ENCODE assay signal across 17 cellular contexts in the genomic region with DNA sequence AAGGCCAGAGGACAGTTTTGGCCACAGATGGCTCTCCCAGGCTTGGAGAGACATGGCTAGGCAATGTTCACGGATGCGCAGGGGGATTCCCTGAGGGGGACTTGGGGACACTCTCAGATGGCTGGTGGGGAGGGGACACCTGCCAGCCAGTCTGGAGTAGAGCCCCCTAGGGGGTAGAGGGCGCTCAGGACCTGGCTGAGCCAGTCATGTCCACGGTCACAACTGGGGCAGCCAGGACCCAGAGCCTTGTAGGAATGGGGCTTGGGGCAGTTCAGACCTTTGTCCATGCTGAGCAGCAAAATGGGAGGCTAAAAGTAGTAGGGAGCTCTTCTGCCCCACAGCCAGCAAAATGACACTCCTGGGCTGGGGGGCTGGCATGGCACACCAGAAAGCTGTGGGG. TPM values are rescaled to one million over a fixed set of nuclear protein-coding genes. Genes with fewer than 3 reads are reported as not detected.
DNase-seq lines count a peak whose midpoint lies in the region; ATAC-seq and TF ChIP-seq lines count a peak whose summit lies in the region.
"Had no signal": no experiment of that assay in that cellular context is flagged by ENCODE, and none has a peak within 500 bp of the region (broad histone marks: within the 10 kb centered on the region; RNA-seq: fewer than 3 reads in every experiment).

No MANE protein-coding gene starts in this region.

- TF ChIP-seq CTCF in brain (conservative IDR thresholded peaks at IDR 0.05), result no peak
- TF ChIP-seq CTCF in thoracic aorta (IDR thresholded peaks at IDR 0.05), result no peak

- DNase-seq in thoracic aorta (ENCODE audit: low spot score) (no peak), SKM-1 treated with dmso at 0.1 percent for 144 hours (lab: John Stamatoyannopoulos, UW; ENCODE audit: unreplicated experiment) (no peak), posterior cingulate gyrus (no peak)
- no peak for DNase-seq in stimulated activated naive B cell treated with anti-CD40 and anti-IgM and Interleukin-4, amounts not matched to agents 10 μg/mL and 1 μg/mL and 100 μg/mL, for 72 hours
- DNase-seq: activated naive CD4-positive, alpha-beta T cell treated with anti-CD3 and anti-CD28 coated beads, Interleukin-2, amount 50 U/mL, for 16 hours; CD8-positive, alpha-beta T cell; GF-D8; psoas muscle; stimulated activated CD4-positive, alpha-beta T cell treated with anti-CD3 and anti-CD28 coated beads, Interleukin-4, amount 100 ng/mL, for 24 hours had no signal

- H3K4me1 ChIP-seq in HUES48 (ENCODE audit: control insufficient read depth, insufficient read depth, low read length) (peaks cover 37% of the 10 kb centered on the region), muscle layer of colon (ENCODE audit: insufficient read depth, low read length) (peaks cover 25% of the 10 kb centered on the region), thoracic aorta (ENCODE audit: control insufficient read depth in 1 of 2, low read depth in 2 of 2) (peaks cover 32 to 83% of the 10 kb centered on the region in 2 donors)

- no peaks in the 10 kb centered on the region for H3K9me3 ChIP-seq in HUES48 (ENCODE audit: control insufficient read depth, insufficient read depth, low read length)
- H3K9me3 ChIP-seq in muscle layer of colon (ENCODE audit: low read length), result no peaks in the 10 kb centered on the region
- no peaks in the 10 kb centered on the region for H3K9me3 ChIP-seq in thoracic aorta
- H3K9me3 ChIP-seq: HAP-1, psoas muscle had no signal

- H3K27ac ChIP-seq in HUES48 (ENCODE audit: low read depth, low read length) (peak overlapping the region; percentile 71), muscle layer of colon (ENCODE audit: low read depth, low read length) (no peak overlapping the region), thoracic aorta (peak overlapping the region; percentile 96 to 98)
- H3K27ac ChIP-seq: psoas muscle, SK-N-MC had no signal

- intact Hi-C loops in posterior cingulate gyrus (cut with DNase I), result no loop called here

- no peak overlapping the region for H3K4me3 ChIP-seq in HUES48 (ENCODE audit: low read depth, low read length)
- no peak overlapping the region for H3K4me3 ChIP-seq in muscle layer of colon (ENCODE audit: low read depth in 1 of 2, low read length in 2 of 2)
- H3K4me3 ChIP-seq in thoracic aorta, result peak overlapping the region; percentile 76
- H3K4me3 ChIP-seq: HAP-1, SK-N-MC had no signal

- peaks cover 6% of the 10 kb centered on the region for H3K27me3 Mint-ChIP-seq in brain
- peaks cover 44 to 63% of the 10 kb centered on the region in 2 donors for H3K27me3 Mint-ChIP-seq in stimulated activated naive B cell treated with anti-CD40 and anti-IgM and Interleukin-4, amounts not matched to agents 10 μg/mL and 1 μg/mL and 100 μg/mL, for 72 hours

- ATAC-seq in thoracic aorta (ENCODE audit: insufficient number of reproducible peaks, low FRiP score, low read depth), result no peak
- no peak for ATAC-seq in stimulated activated naive B cell treated with anti-CD40 and anti-IgM and Interleukin-4, amounts not matched to agents 10 μg/mL and 1 μg/mL and 100 μg/mL, for 72 hours (replicated peaks)
- ATAC-seq: CD8-positive, alpha-beta T cell; psoas muscle; stimulated activated effector memory CD8-positive, alpha-beta T cell treated with anti-CD3 and anti-CD28 coated beads, Interleukin-12 subunit alpha, Interleukin-12 subunit beta, amount 100 ng/mL, for 72 hours; WTC11 had no signal

- peak overlapping the region; percentile 49 to 98 (median 89) for H3K4me3 Mint-ChIP-seq in brain
- H3K4me3 Mint-ChIP-seq in stimulated activated naive B cell treated with anti-CD40 and anti-IgM and Interleukin-4, amounts not matched to agents 10 μg/mL and 1 μg/mL and 100 μg/mL, for 72 hours, result no peak overlapping the region
- H3K4me3 Mint-ChIP-seq: CD8-positive, alpha-beta T cell; stimulated activated effector memory CD8-positive, alpha-beta T cell treated with anti-CD3 and anti-CD28 coated beads, Interleukin-12 subunit alpha, Interleukin-12 subunit beta, amount 100 ng/mL, for 72 hours; WTC11 had no signal

- H3K9ac ChIP-seq in HUES48 (ENCODE audit: low read depth, low read length), result no peak overlapping the region
- peak overlapping the region; percentile 27 for H3K9ac ChIP-seq in muscle layer of colon (ENCODE audit: low read length)

- peaks cover 79% of the 10 kb centered on the region for H3K4me1 Mint-ChIP-seq in brain
- H3K4me1 Mint-ChIP-seq in stimulated activated naive B cell treated with anti-CD40 and anti-IgM and Interleukin-4, amounts not matched to agents 10 μg/mL and 1 μg/mL and 100 μg/mL, for 72 hours, result peaks cover 2 to 11% of the 10 kb centered on the region in 2 donors

- H3K27ac Mint-ChIP-seq in brain, result peak overlapping the region; percentile 87 to 98 (median 96)
- H3K27ac Mint-ChIP-seq in stimulated activated naive B cell treated with anti-CD40 and anti-IgM and Interleukin-4, amounts not matched to agents 10 μg/mL and 1 μg/mL and 100 μg/mL, for 72 hours, result no peak overlapping the region
- H3K27ac Mint-ChIP-seq: CD8-positive, alpha-beta T cell; stimulated activated effector memory CD8-positive, alpha-beta T cell treated with anti-CD3 and anti-CD28 coated beads, Interleukin-12 subunit alpha, Interleukin-12 subunit beta, amount 100 ng/mL, for 72 hours; WTC11 had no signal

- no peaks in the 10 kb centered on the region for H3K36me3 ChIP-seq in HUES48 (ENCODE audit: control insufficient read depth, insufficient read depth, low read length)
- H3K36me3 ChIP-seq in muscle layer of colon (ENCODE audit: insufficient read depth, low read length), result no peaks in the 10 kb centered on the region
- no peaks in the 10 kb centered on the region for H3K36me3 ChIP-seq in thoracic aorta
- H3K36me3 ChIP-seq: HAP-1 had no signal

- H3K36me3 Mint-ChIP-seq in brain, result peaks cover 3% of the 10 kb centered on the region
- H3K36me3 Mint-ChIP-seq in stimulated activated naive B cell treated with anti-CD40 and anti-IgM and Interleukin-4, amounts not matched to agents 10 μg/mL and 1 μg/mL and 100 μg/mL, for 72 hours, result no peaks in the 10 kb centered on the region
- H3K36me3 Mint-ChIP-seq: CD8-positive, alpha-beta T cell; stimulated activated effector memory CD8-positive, alpha-beta T cell treated with anti-CD3 and anti-CD28 coated beads, Interleukin-12 subunit alpha, Interleukin-12 subunit beta, amount 100 ng/mL, for 72 hours; WTC11 had no signal

- H3K9me3 Mint-ChIP-seq in brain, result peaks cover 0 to 2% (median 0%) of the 10 kb centered on the region in 5 experiments
- H3K9me3 Mint-ChIP-seq in stimulated activated naive B cell treated with anti-CD40 and anti-IgM and Interleukin-4, amounts not matched to agents 10 μg/mL and 1 μg/mL and 100 μg/mL, for 72 hours, result no peaks in the 10 kb centered on the region
- H3K9me3 Mint-ChIP-seq: CD8-positive, alpha-beta T cell; stimulated activated effector memory CD8-positive, alpha-beta T cell treated with anti-CD3 and anti-CD28 coated beads, Interleukin-12 subunit alpha, Interleukin-12 subunit beta, amount 100 ng/mL, for 72 hours; WTC11 had no signal

- H3K27me3 ChIP-seq in HUES48 (ENCODE audit: control insufficient read depth, insufficient read depth, low read length), result no peaks in the 10 kb centered on the region
- H3K27me3 ChIP-seq in muscle layer of colon (ENCODE audit: control insufficient read depth in 1 of 2, insufficient read depth in 2 of 2, low read length in 2 of 2), result no peaks in the 10 kb centered on the region
- no peaks in the 10 kb centered on the region for H3K27me3 ChIP-seq in thoracic aorta (replicated peaks; ENCODE audit: insufficient read depth)

RNA-seq across cellular contexts. Expression of a gene that starts 1.7 kb away (rescaled TPM):
- polyA plus RNA-seq in brain (ENCODE audit: insufficient read depth, low read depth, low replicate concordance), result 9.6 TPM
- 100 to 1,000 TPM in 1 of 2 donors, 10 to 100 TPM in 1; 73.2 to 112 TPM for total RNA-seq in thoracic aorta
- total RNA-seq: CD8-positive, alpha-beta T cell; HT-29 had no signal

RNA-seq across cellular contexts. Expression of a gene that starts 18.2 kb away (rescaled TPM):
- 39.3 TPM for polyA plus RNA-seq in brain (ENCODE audit: insufficient read depth, low read depth, low replicate concordance)
- total RNA-seq in thoracic aorta, result 10 to 100 TPM; 17.6 to 38.1 TPM

RNA-seq across cellular contexts. Expression of a gene that starts 27.2 kb away (rescaled TPM):
- 65.2 TPM for polyA plus RNA-seq in brain (ENCODE audit: insufficient read depth, low read depth, low replicate concordance)
- 10 to 100 TPM; 24.9 to 25.3 TPM for total RNA-seq in thoracic aorta

RNA-seq across cellular contexts. Expression of a gene that starts 58.4 kb away (rescaled TPM):
- polyA plus RNA-seq in brain (ENCODE audit: insufficient read depth, low read depth, low replicate concordance), result 27.0 TPM
- total RNA-seq in thoracic aorta, result 10 to 100 TPM; 21.9 to 22.9 TPM

RNA-seq across cellular contexts. Expression of a gene that starts 58.6 kb away (rescaled TPM):
- 399 TPM for polyA plus RNA-seq in brain (ENCODE audit: insufficient read depth, low read depth, low replicate concordance)
- total RNA-seq in thoracic aorta, result 100 to 1,000 TPM; 126 to 131 TPM

Comparison
In these comparisons a context has a peak if more than half of its experiments do, and no peak if none do; other contexts are left out.
1. H3K4me3 Mint-ChIP-seq: peak in brain (5 of 5); none in stimulated activated naive B cell treated with anti-CD40 and anti-IgM and Interleukin-4, amounts not matched to agents 10 μg/mL and 1 μg/mL and 100 μg/mL, for 72 hours (0 of 2).